8 cellular contexts compared by ENCODE assay signal in the genomic region with DNA sequence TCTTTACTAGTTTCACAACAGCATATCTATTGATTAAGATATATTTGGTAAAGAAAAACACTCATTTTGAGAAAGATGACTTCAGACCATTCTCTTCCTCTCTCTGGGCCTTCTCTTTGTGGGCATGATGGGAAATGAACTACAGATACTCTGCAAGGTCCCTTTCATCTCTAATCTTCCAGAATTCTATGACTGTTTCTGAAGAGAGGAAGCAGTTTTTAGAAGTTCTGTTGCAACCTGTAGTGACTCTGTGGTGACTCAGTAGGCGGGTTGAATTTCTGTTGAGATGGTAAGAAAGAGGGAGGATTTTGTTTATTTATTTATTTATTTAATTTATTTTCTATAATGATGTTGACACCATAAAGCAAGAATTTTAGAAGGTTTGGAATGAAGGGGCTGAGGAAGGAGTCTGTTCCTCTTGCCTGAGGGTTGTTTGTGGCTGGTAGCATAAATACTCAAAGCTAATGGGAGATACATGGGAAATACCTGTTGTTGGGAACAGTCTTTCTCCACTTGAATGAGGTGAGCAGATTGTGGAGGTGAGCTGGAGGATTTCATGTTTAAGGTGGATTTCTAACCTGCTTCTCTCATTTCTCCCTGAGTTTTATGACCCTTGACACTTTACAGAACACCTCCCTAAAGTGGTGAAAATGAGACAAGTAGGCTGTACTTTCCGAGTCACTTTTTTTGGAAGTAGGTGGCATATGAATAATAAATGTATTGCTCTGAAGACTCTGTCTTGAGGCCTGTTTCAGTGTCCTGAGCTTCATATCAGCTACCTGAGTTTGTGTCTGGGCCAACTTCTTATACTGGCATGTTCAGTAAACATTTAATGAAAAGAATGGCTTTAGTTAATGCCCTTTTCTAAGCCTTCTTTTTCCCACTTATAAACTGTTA.
DNase-seq lines count a peak whose midpoint lies in the region; ATAC-seq and TF ChIP-seq lines count a peak whose summit lies in the region.

No MANE protein-coding gene starts in this region.

- H3K36me3 ChIP-seq in brain microvascular endothelial cell (replicated peaks) = no peaks in the 10 kb centered on the region

- in situ Hi-C loops in brain microvascular endothelial cell (cut with HindIII; ENCODE audit: low pct_ligation_motif_present, low sequenced_read_pairs) = no loop called here

- no peak for DNase-seq in activated CD4-positive, CD25-positive, alpha-beta regulatory T cell (lab: John Stamatoyannopoulos, UW)
- DNase-seq in RKO (ENCODE audit: low spot score) (peak; percentile 75), brain microvascular endothelial cell (peak; percentile 40), NCI-H345 treated with DMSO at 0.1 percent for 48 hours (lab: John Stamatoyannopoulos, UW; ENCODE audit: unreplicated experiment) (no peak)
- DNase-seq in stimulated activated CD4-positive, alpha-beta T cell treated with anti-CD3 and anti-CD28 coated beads, Interleukin-4, amount 100 ng/mL, for 24 hours = peak; percentile 41

- no peaks in the 10 kb centered on the region for H3K27me3 ChIP-seq in brain microvascular endothelial cell (replicated peaks)

- peak; percentile 97 to 98 for ATAC-seq in activated CD4-positive, CD25-positive, alpha-beta regulatory T cell treated with anti-CD3 and anti-CD28 coated beads, Interleukin-2, amount 50 U/mL, for 24 hours
- ATAC-seq in HG03432 (IDR thresholded peaks at IDR 0.05; ENCODE audit: unreplicated experiment) (no peak), GM19324 (IDR thresholded peaks at IDR 0.05; ENCODE audit: low FRiP score, unreplicated experiment) (no peak)

- no peak overlapping the region for H3K27ac ChIP-seq in brain microvascular endothelial cell

- no peak for TF ChIP-seq CTCF in brain microvascular endothelial cell (IDR thresholded peaks at IDR 0.05; ENCODE audit: low read depth, low read length, missing control alignments)

- H3K4me3 ChIP-seq in brain microvascular endothelial cell (ENCODE audit: low read depth, low read length) = no peak overlapping the region

Comparison
In these comparisons a context has a peak if more than half of its experiments do, and no peak if none do; other contexts are left out.
1. ATAC-seq: peak in activated CD4-positive, CD25-positive, alpha-beta regulatory T cell treated with anti-CD3 and anti-CD28 coated beads, Interleukin-2, amount 50 U/mL, for 24 hours (2 of 2); none in HG03432 (single experiment) and GM19324 (single experiment).
2. DNase-seq: peak in RKO (single experiment), brain microvascular endothelial cell (single experiment) and stimulated activated CD4-positive, alpha-beta T cell treated with anti-CD3 and anti-CD28 coated beads, Interleukin-4, amount 100 ng/mL, for 24 hours (single experiment); none in activated CD4-positive, CD25-positive, alpha-beta regulatory T cell (0 of 4) and NCI-H345 treated with DMSO at 0.1 percent for 48 hours (single experiment).